ENCODE assay signal across 8 cellular contexts in the genomic region with DNA sequence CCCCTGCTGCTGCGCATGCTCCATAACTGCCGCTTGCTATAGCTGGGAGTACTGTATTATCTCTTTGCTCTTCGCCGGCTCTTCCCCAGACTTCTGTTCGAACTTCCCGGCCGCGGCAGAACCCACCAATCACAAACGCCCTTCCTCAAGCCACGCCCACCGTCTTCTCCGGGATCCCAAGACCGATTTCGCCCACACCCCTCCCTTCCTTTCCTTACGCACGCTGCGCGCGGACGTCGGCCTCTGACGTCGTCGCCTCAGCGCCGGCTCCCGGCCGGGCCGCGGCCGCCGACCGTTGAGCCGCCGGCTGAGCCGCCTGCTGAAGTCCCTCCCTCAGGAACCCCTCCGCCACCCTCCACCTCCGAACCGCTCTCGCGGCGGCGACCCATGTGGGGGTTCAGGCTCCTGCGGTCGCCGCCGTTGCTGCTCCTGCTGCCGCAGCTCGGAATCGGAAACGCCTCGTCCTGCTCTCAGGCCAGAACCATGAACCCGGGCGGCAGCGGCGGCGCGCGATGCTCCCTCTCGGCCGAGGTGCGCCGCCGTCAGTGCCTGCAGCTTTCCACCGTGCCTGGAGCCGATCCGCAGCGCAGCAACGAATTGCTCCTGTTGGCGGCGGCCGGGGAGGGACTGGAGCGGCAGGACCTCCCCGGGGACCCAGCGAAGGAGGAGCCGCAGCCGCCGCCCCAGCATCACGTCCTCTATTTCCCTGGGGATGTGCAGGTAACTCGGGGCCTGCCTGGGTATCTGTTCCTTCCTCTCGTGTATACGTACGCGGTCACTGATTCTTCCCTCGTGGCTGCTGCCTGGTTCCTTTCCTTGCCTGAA. TPM values are rescaled to one million over a fixed set of nuclear protein-coding genes. Genes with fewer than 3 reads are reported as not detected.
DNase-seq lines count a peak whose midpoint lies in the region; ATAC-seq, FAIRE-seq and TF ChIP-seq lines count a peak whose summit lies in the region.

A gene with protein sequence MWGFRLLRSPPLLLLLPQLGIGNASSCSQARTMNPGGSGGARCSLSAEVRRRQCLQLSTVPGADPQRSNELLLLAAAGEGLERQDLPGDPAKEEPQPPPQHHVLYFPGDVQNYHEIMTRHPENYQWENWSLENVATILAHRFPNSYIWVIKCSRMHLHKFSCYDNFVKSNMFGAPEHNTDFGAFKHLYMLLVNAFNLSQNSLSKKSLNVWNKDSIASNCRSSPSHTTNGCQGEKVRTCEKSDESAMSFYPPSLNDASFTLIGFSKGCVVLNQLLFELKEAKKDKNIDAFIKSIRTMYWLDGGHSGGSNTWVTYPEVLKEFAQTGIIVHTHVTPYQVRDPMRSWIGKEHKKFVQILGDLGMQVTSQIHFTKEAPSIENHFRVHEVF (plus strand): TSS at position 242 of the 825 bp plus-strand sequence. CDS start 146 bp downstream, at position 388.

- H3K4me1 Mint-ChIP-seq in activated CD8-positive, alpha-beta memory T cell treated with anti-CD3 and anti-CD28 coated beads, Interleukin-2, amount 10 ng/mL, durations not matched to agents 7 days and 5 days = peaks cover 26% of the 10 kb centered on the region
- peaks cover 7% of the 10 kb centered on the region for H3K4me1 Mint-ChIP-seq in endodermal cell

- H3K23ac ChIP-seq in mesendoderm (ENCODE audit: low read length) = no peak within 1 kb of the TSS

- H2BK120ac ChIP-seq in mesendoderm (ENCODE audit: low read depth, low read length) = no peak within 1 kb of the TSS

- no peak within 1 kb of the TSS for H2BK15ac ChIP-seq in mesendoderm (replicated peaks; ENCODE audit: low read depth)

- H3K4me3 ChIP-seq in endodermal cell (ENCODE audit: low read length) (peak within 1 kb of the TSS; percentile 100), mesendoderm (ENCODE audit: low read length) (peak within 1 kb of the TSS; percentile 93)

- peak; percentile 93 for FAIRE-seq in HTR-8/SVneo (lab: Jason Lieb, UNC)

- TF ChIP-seq CTCF in endodermal cell (conservative IDR thresholded peaks at IDR 0.05) = peak; percentile 25

- peaks cover 24% of the 10 kb centered on the region for H3K36me3 Mint-ChIP-seq in activated CD8-positive, alpha-beta memory T cell treated with anti-CD3 and anti-CD28 coated beads, Interleukin-2, amount 10 ng/mL, durations not matched to agents 7 days and 5 days
- peaks cover 23% of the 10 kb centered on the region for H3K36me3 Mint-ChIP-seq in endodermal cell (ENCODE audit: low read depth)

- H3K27me3 Mint-ChIP-seq in activated CD8-positive, alpha-beta memory T cell treated with anti-CD3 and anti-CD28 coated beads, Interleukin-2, amount 10 ng/mL, durations not matched to agents 7 days and 5 days = peaks cover 12% of the 10 kb centered on the region
- no peaks in the 10 kb centered on the region for H3K27me3 Mint-ChIP-seq in endodermal cell (ENCODE audit: insufficient read depth)

- H2BK5ac ChIP-seq in mesendoderm (ENCODE audit: low read length) = peak within 1 kb of the TSS; percentile 55

- H2AK5ac ChIP-seq in mesendoderm (ENCODE audit: low read length) = no peak within 1 kb of the TSS

- H3K4me2 ChIP-seq in mesendoderm (ENCODE audit: low read length) = peak within 1 kb of the TSS; percentile 59

- WGBS in endodermal cell (ENCODE audit: insufficient coverage in 1 of 2, insufficient read length in 1 of 2), 2 experiments = 0% methylated on average over 20 to 85 of the region's 85 CpGs
- no CpG with 5 or more reads among the region's 85 CpGs for WGBS in mesendoderm (ENCODE audit: extremely low coverage, insufficient coverage, low lambda C conversion rate)

- H3K36me3 ChIP-seq in endodermal cell (ENCODE audit: control insufficient read depth, insufficient read depth, low read length) = peaks cover 25% of the 10 kb centered on the region
- H3K36me3 ChIP-seq in mesendoderm (ENCODE audit: control insufficient read depth, insufficient read depth, low read length) = no peaks in the 10 kb centered on the region

- H3K27me3 ChIP-seq in endodermal cell (ENCODE audit: control insufficient read depth, insufficient read depth, low read length, poor library complexity, severe bottlenecking) (no peaks in the 10 kb centered on the region), mesendoderm (ENCODE audit: insufficient read depth, low read length, poor library complexity) (no peaks in the 10 kb centered on the region)

- peak within 1 kb of the TSS; percentile 91 for H3K18ac ChIP-seq in mesendoderm (ENCODE audit: low read length)

- peak within 1 kb of the TSS; percentile 93 for H3K27ac Mint-ChIP-seq in activated CD8-positive, alpha-beta memory T cell treated with anti-CD3 and anti-CD28 coated beads, Interleukin-2, amount 10 ng/mL, durations not matched to agents 7 days and 5 days
- H3K27ac Mint-ChIP-seq in endodermal cell = peak within 1 kb of the TSS; percentile 95

- H3K4me3 Mint-ChIP-seq in activated CD8-positive, alpha-beta memory T cell treated with anti-CD3 and anti-CD28 coated beads, Interleukin-2, amount 10 ng/mL, durations not matched to agents 7 days and 5 days = peak within 1 kb of the TSS; percentile 99
- peak within 1 kb of the TSS; percentile 89 for H3K4me3 Mint-ChIP-seq in endodermal cell

- peak within 1 kb of the TSS; percentile 25 for H3K4ac ChIP-seq in mesendoderm (ENCODE audit: low read depth, low read length)

- H3K79me2 ChIP-seq in mesendoderm (ENCODE audit: control insufficient read depth, insufficient read depth, low read length) = peaks cover 37% of the 10 kb centered on the region

- H3K27ac ChIP-seq in endodermal cell (ENCODE audit: low read depth, low read length) (peak within 1 kb of the TSS; percentile 91), mesendoderm (ENCODE audit: low read depth, low read length) (peak within 1 kb of the TSS; percentile 95)

- DNase-seq in COLO829 (ENCODE audit: low spot score) = peak; percentile 94
- DNase-seq in HTR-8/SVneo (ENCODE audit: insufficient read length, low spot score) = peak; percentile 90
- peak; percentile 99 for DNase-seq in NOMO-1 treated with dmso at 0.1 percent for 144 hours (lab: John Stamatoyannopoulos, UW; ENCODE audit: unreplicated experiment)
- peak; percentile 94 for DNase-seq in activated CD8-positive, alpha-beta memory T cell treated with anti-CD3 and anti-CD28 coated beads, Interleukin-2, amount 10 ng/mL, durations not matched to agents 7 days and 5 days
- DNase-seq in endodermal cell = peak; percentile 100
- DNase-seq in mesendoderm = peak; percentile 99
- DNase-seq in stimulated activated CD8-positive, alpha-beta memory T cell treated with anti-CD3 and anti-CD28 coated beads, Interleukin-15, amount 100 ng/mL, for 1 hour (ENCODE audit: low read depth) = peak; percentile 83

- CTCF ChIA-PET in activated CD8-positive, alpha-beta memory T cell treated with anti-CD3 and anti-CD28 coated beads, Interleukin-2, amount 10 ng/mL, durations not matched to agents 7 days and 5 days (lab: Charles Lee) = interaction anchor here (1.0 kb wide), 1 partner anchor 35 kb away, joined by 3 read pairs; no protein-coding TSS in a partner anchor

- H3K56ac ChIP-seq in mesendoderm (ENCODE audit: low read length) = peak within 1 kb of the TSS; percentile 96

- H3K4me1 ChIP-seq in endodermal cell (ENCODE audit: control insufficient read depth, insufficient read depth, low read length) = no peaks in the 10 kb centered on the region
- H3K4me1 ChIP-seq in mesendoderm (ENCODE audit: control insufficient read depth, low read depth, low read length) = no peaks in the 10 kb centered on the region

- H4K5ac ChIP-seq in mesendoderm (ENCODE audit: low read length) = peak within 1 kb of the TSS; percentile 100

- H3K9me3 ChIP-seq in endodermal cell (ENCODE audit: control insufficient read depth, low read length) = peaks cover 21% of the 10 kb centered on the region

- H3K79me1 ChIP-seq in mesendoderm (ENCODE audit: low read length) = no peaks in the 10 kb centered on the region

- H3K9me3 Mint-ChIP-seq in activated CD8-positive, alpha-beta memory T cell treated with anti-CD3 and anti-CD28 coated beads, Interleukin-2, amount 10 ng/mL, durations not matched to agents 7 days and 5 days (ENCODE audit: low read depth) = no peaks in the 10 kb centered on the region
- peaks cover 8% of the 10 kb centered on the region for H3K9me3 Mint-ChIP-seq in endodermal cell

- H4K8ac ChIP-seq in mesendoderm (ENCODE audit: low read depth, low read length) = peak within 1 kb of the TSS; percentile 78

- peak; percentile 86 for ATAC-seq in GM21367 (IDR thresholded peaks at IDR 0.05; ENCODE audit: unreplicated experiment)
- peak; percentile 88 for ATAC-seq in activated CD8-positive, alpha-beta memory T cell treated with anti-CD3 and anti-CD28 coated beads, Interleukin-2, amount 10 ng/mL, durations not matched to agents 7 days and 5 days

- H3K9ac ChIP-seq in endodermal cell (ENCODE audit: extremely low read depth, low read length, poor library complexity, severe bottlenecking) (peak within 1 kb of the TSS; percentile 90), mesendoderm (ENCODE audit: low read length) (peak within 1 kb of the TSS; percentile 95)

RNA-seq across cellular contexts. Expression of the gene that starts here (rescaled TPM):
- total RNA-seq in activated CD8-positive, alpha-beta memory T cell treated with anti-CD3 and anti-CD28 coated beads, Interleukin-2, amount 10 ng/mL, durations not matched to agents 7 days and 5 days = 10 to 100 TPM; 18.9 to 19.5 TPM
- 10 to 100 TPM; 16.3 to 24.6 TPM for total RNA-seq in endodermal cell
- 15.1 TPM for polyA plus RNA-seq in endodermal cell (2013, experiment 1 of 2)
- 15.9 TPM for polyA plus RNA-seq in endodermal cell (2013, experiment 2 of 2)
- 12.2 TPM for polyA plus RNA-seq in mesendoderm (2013, experiment 1 of 2)
- 12.5 TPM for polyA plus RNA-seq in mesendoderm (2013, experiment 2 of 2)

Comparison
In these comparisons a context has a peak if more than half of its experiments do, and no peak if none do; other contexts are left out.
1. Peak in every context shown above with its lines: DNase-seq, ATAC-seq, H3K4me3 ChIP-seq and H3K27ac ChIP-seq.